ENCODE assay signal across 11 cellular contexts in genomic region chr10:104260775-104261115, GRCh38. TPM values are rescaled to one million over a fixed set of nuclear protein-coding genes. Genes with fewer than 3 reads are reported as not detected.
A peak's percentile ranks its signal among the peaks of the same experiment; 100 is the strongest.
DNase-seq lines count a peak whose midpoint lies in the region; FAIRE-seq and TF ChIP-seq lines count a peak whose summit lies in the region.
"Had no signal": no experiment of that assay in that cellular context is flagged by ENCODE, and none has a peak within 500 bp of the region (broad histone marks: within the 10 kb centered on the region; RNA-seq: fewer than 3 reads in every experiment).

No MANE protein-coding gene starts in this region.

- H3K4me2 ChIP-seq in parathyroid adenoma (ENCODE audit: low read length), result peak overlapping the region; percentile 17

- peaks cover 32% of the 10 kb centered on the region for H3K4me1 ChIP-seq in parathyroid adenoma

- DNase-seq in Daoy (ENCODE audit: low read depth) (peak; percentile 34), RCC 7860 (ENCODE audit: low spot score) (peak; percentile 30), dorsolateral prefrontal cortex (no peak), ecto neural progenitor cell (ENCODE audit: low spot score) (no peak), NCI-H2171 treated with DMSO at 0.1 percent for 48 hours (lab: John Stamatoyannopoulos, UW) (no peak), DMS53 treated with DMSO at 0.1 percent for 48 hours (lab: John Stamatoyannopoulos, UW; ENCODE audit: unreplicated experiment) (no peak)
- DNase-seq in stimulated activated CD4-positive, alpha-beta T cell treated with anti-CD3 and anti-CD28 coated beads, Interleukin-4, amount 100 ng/mL, for 4 hours, result no peak
- DNase-seq: cerebellar nuclear complex, ovary had no signal

- FAIRE-seq in RCC 7860 (lab: Jason Lieb, UNC), result peak; percentile 75
- FAIRE-seq: GM12892 had no signal

- peak overlapping the region in 1 of 59 donors; percentile 8 for H3K4me3 ChIP-seq in dorsolateral prefrontal cortex
- no peak overlapping the region for H3K4me3 ChIP-seq in parathyroid adenoma (ENCODE audit: low read depth, low read length)
- H3K4me3 ChIP-seq: ovary had no signal

- peaks cover 14% of the 10 kb centered on the region for H3K79me2 ChIP-seq in parathyroid adenoma

- TF ChIP-seq CTCF in dorsolateral prefrontal cortex (IDR thresholded peaks at IDR 0.05 in 54 of 56, conservative IDR thresholded peaks at IDR 0.05 in 2 of 56; ENCODE audit: low read depth in 1 of 56, partially characterized antibody in 56 of 56) (no peak), parathyroid adenoma (IDR thresholded peaks at IDR 0.05) (no peak)

- H3K27ac ChIP-seq in dorsolateral prefrontal cortex (peak overlapping the region in 51 of 59 donors; percentile 8 to 98 (median 57)), parathyroid adenoma (peak overlapping the region; percentile 82)
- H3K27ac ChIP-seq: ovary had no signal

- no peaks in the 10 kb centered on the region for H3K9me3 ChIP-seq in parathyroid adenoma (ENCODE audit: control insufficient read depth, low read length)
- H3K9me3 ChIP-seq: ovary had no signal

- intact Hi-C loops in dorsolateral prefrontal cortex (cut with DNase I), result no loop called here

- no peaks in the 10 kb centered on the region for H3K27me3 ChIP-seq in dorsolateral prefrontal cortex
- H3K27me3 ChIP-seq in parathyroid adenoma (ENCODE audit: control insufficient read depth, insufficient read depth, low read length), result no peaks in the 10 kb centered on the region
- H3K27me3 ChIP-seq: ovary had no signal

- no peak overlapping the region for H2AFZ ChIP-seq in parathyroid adenoma

- no peaks in the 10 kb centered on the region for H3K36me3 ChIP-seq in parathyroid adenoma (ENCODE audit: control insufficient read depth, insufficient read depth, low read length)
- H3K36me3 ChIP-seq: ovary had no signal

- no peak overlapping the region for H3K9ac ChIP-seq in parathyroid adenoma

RNA-seq across cellular contexts. Expression of gene GSTO1, which starts 6.1 kb away (rescaled TPM):
- total RNA-seq in Daoy (2014; rRNA removed; shearing (Covaris generic)), result 194 and 233 TPM in 2 replicates
- 100 to 1,000 TPM in 27 of 120 experiments, 10 to 100 TPM in 93; 45.5 to 124 (median 88.3) TPM for total RNA-seq in dorsolateral prefrontal cortex

RNA-seq across cellular contexts. Expression of gene GSTO2, which starts 8.2 kb away (rescaled TPM):
- total RNA-seq in Daoy (2014; rRNA removed; shearing (Covaris generic)), result 0.06 and 0.48 TPM in 2 replicates
- total RNA-seq in dorsolateral prefrontal cortex, result 10 to 100 TPM in 109 of 120 experiments, 1 to 10 TPM in 11; 7.2 to 31.4 (median 14.2) TPM

RNA-seq across cellular contexts. Expression of gene CFAP43, which starts 28.6 kb away (rescaled TPM):
- 0.24 and 0.69 TPM in 2 replicates for total RNA-seq in Daoy (2014; rRNA removed; shearing (Covaris generic))
- total RNA-seq in dorsolateral prefrontal cortex, result 10 to 100 TPM in 2 of 120 experiments, 1 to 10 TPM in 118; 2.2 to 10.5 (median 5.3) TPM

Comparison
In these comparisons a context has a peak if more than half of its experiments do, and no peak if none do; other contexts are left out.
1. DNase-seq: peak in Daoy (single experiment) and RCC 7860 (single experiment); none in dorsolateral prefrontal cortex (0 of 10), ecto neural progenitor cell (single experiment), stimulated activated CD4-positive, alpha-beta T cell treated with anti-CD3 and anti-CD28 coated beads, Interleukin-4, amount 100 ng/mL, for 4 hours (0 of 2), NCI-H2171 treated with DMSO at 0.1 percent for 48 hours (single experiment) and DMS53 treated with DMSO at 0.1 percent for 48 hours (single experiment).